Comparison of ENCODE assay signal across 10 cellular contexts in genomic region chr1:85850238-85850637, GRCh38.
A peak's percentile ranks its signal among the peaks of the same experiment; 100 is the strongest.
DNase-seq lines count a peak whose midpoint lies in the region; ATAC-seq, FAIRE-seq and TF ChIP-seq lines count a peak whose summit lies in the region.
"Had no signal": no experiment of that assay in that cellular context is flagged by ENCODE, and none has a peak within 500 bp of the region (broad histone marks: within the 10 kb centered on the region; RNA-seq: fewer than 3 reads in every experiment).

No MANE protein-coding gene starts in this region.

- no peaks in the 10 kb centered on the region for H3K27me3 Mint-ChIP-seq in activated naive CD8-positive, alpha-beta T cell treated with anti-CD3 and anti-CD28 coated beads for 36 hours
- no peaks in the 10 kb centered on the region for H3K27me3 Mint-ChIP-seq in stimulated activated naive CD8-positive, alpha-beta T cell treated with anti-CD3 and anti-CD28 coated beads, Interleukin-15, amount 100 ng/mL, for 72 hours

- H3K27me3 ChIP-seq in bronchial epithelial cell (ENCODE audit: control insufficient read depth, insufficient read depth, low read length) (peaks cover 5% of the 10 kb centered on the region), thyroid gland (no peaks in the 10 kb centered on the region)
- H3K27me3 ChIP-seq: testis had no signal

- TF ChIP-seq POLR2A in thyroid gland (IDR thresholded peaks at IDR 0.05): no peak

- no peak overlapping the region for H3K4me3 Mint-ChIP-seq in activated naive CD8-positive, alpha-beta T cell treated with anti-CD3 and anti-CD28 coated beads for 36 hours
- H3K4me3 Mint-ChIP-seq in stimulated activated naive CD8-positive, alpha-beta T cell treated with anti-CD3 and anti-CD28 coated beads, Interleukin-15, amount 100 ng/mL, for 72 hours: no peak overlapping the region

- H3K9me3 Mint-ChIP-seq in activated naive CD8-positive, alpha-beta T cell treated with anti-CD3 and anti-CD28 coated beads for 36 hours: no peaks in the 10 kb centered on the region
- no peaks in the 10 kb centered on the region for H3K9me3 Mint-ChIP-seq in stimulated activated naive CD8-positive, alpha-beta T cell treated with anti-CD3 and anti-CD28 coated beads, Interleukin-15, amount 100 ng/mL, for 72 hours

- DNase-seq in GM03348 (ENCODE audit: low spot score) (peak; percentile 80), NCI-H226 (peak; percentile 86), bronchial epithelial cell (ENCODE audit: low read depth) (peak; percentile 89), non-pigmented ciliary epithelial cell (ENCODE audit: low read depth) (peak; percentile 92), SKM-1 (lab: John Stamatoyannopoulos, UW; ENCODE audit: unreplicated experiment) (no peak), thyroid gland (no peak)
- no peak for DNase-seq in activated naive CD8-positive, alpha-beta T cell treated with anti-CD3 and anti-CD28 coated beads for 36 hours
- no peak for DNase-seq in stimulated activated naive CD8-positive, alpha-beta T cell treated with anti-CD3 and anti-CD28 coated beads, Interleukin-15, amount 100 ng/mL, for 72 hours
- DNase-seq: cortex of kidney, testis had no signal

- H3K27ac ChIP-seq in thyroid gland: no peak overlapping the region
- H3K27ac ChIP-seq: testis had no signal

- H3K27ac Mint-ChIP-seq in activated naive CD8-positive, alpha-beta T cell treated with anti-CD3 and anti-CD28 coated beads for 36 hours: no peak overlapping the region
- H3K27ac Mint-ChIP-seq in stimulated activated naive CD8-positive, alpha-beta T cell treated with anti-CD3 and anti-CD28 coated beads, Interleukin-15, amount 100 ng/mL, for 72 hours: no peak overlapping the region

- H3K4me1 Mint-ChIP-seq in activated naive CD8-positive, alpha-beta T cell treated with anti-CD3 and anti-CD28 coated beads for 36 hours: no peaks in the 10 kb centered on the region
- H3K4me1 Mint-ChIP-seq in stimulated activated naive CD8-positive, alpha-beta T cell treated with anti-CD3 and anti-CD28 coated beads, Interleukin-15, amount 100 ng/mL, for 72 hours: no peaks in the 10 kb centered on the region

- no peaks in the 10 kb centered on the region for H3K9me3 ChIP-seq in thyroid gland
- H3K9me3 ChIP-seq: testis had no signal

- H3K4me1 ChIP-seq in thyroid gland: no peaks in the 10 kb centered on the region
- H3K4me1 ChIP-seq: testis had no signal

- no peak for TF ChIP-seq CTCF in bronchial epithelial cell (IDR thresholded peaks at IDR 0.05; ENCODE audit: insufficient read depth, low read length, severe bottlenecking)
- TF ChIP-seq CTCF in thyroid gland (IDR thresholded peaks at IDR 0.05): no peak

- H3K4me3 ChIP-seq in bronchial epithelial cell (ENCODE audit: low read depth, low read length): no peak overlapping the region
- no peak overlapping the region for H3K4me3 ChIP-seq in thyroid gland (replicated peaks in 1 of 3)
- H3K4me3 ChIP-seq: testis had no signal

- no peaks in the 10 kb centered on the region for H3K36me3 Mint-ChIP-seq in activated naive CD8-positive, alpha-beta T cell treated with anti-CD3 and anti-CD28 coated beads for 36 hours

- no peaks in the 10 kb centered on the region for H3K36me3 ChIP-seq in bronchial epithelial cell (ENCODE audit: control insufficient read depth, insufficient read depth, low read length)
- H3K36me3 ChIP-seq in thyroid gland: no peaks in the 10 kb centered on the region

- ATAC-seq in stimulated activated naive CD8-positive, alpha-beta T cell treated with anti-CD3 and anti-CD28 coated beads, Interleukin-15, amount 100 ng/mL, for 72 hours: no peak

- 57 to 62% methylated on average over 2 of the region's 2 CpGs for WGBS in thyroid gland, 2 donors

- intact Hi-C loops in thyroid gland (cut with DNase I): no loop called here

- no peak for FAIRE-seq in bronchial epithelial cell (lab: Jason Lieb, UNC)

Comparison
In these comparisons a context has a peak if more than half of its experiments do, and no peak if none do; other contexts are left out.
1. DNase-seq: peak in GM03348 (single experiment), NCI-H226 (single experiment), bronchial epithelial cell (single experiment) and non-pigmented ciliary epithelial cell (single experiment); none in SKM-1 (single experiment), activated naive CD8-positive, alpha-beta T cell treated with anti-CD3 and anti-CD28 coated beads for 36 hours (single experiment), stimulated activated naive CD8-positive, alpha-beta T cell treated with anti-CD3 and anti-CD28 coated beads, Interleukin-15, amount 100 ng/mL, for 72 hours (0 of 2) and thyroid gland (0 of 2).